8 cellular contexts compared by ENCODE assay signal in the genomic region with DNA sequence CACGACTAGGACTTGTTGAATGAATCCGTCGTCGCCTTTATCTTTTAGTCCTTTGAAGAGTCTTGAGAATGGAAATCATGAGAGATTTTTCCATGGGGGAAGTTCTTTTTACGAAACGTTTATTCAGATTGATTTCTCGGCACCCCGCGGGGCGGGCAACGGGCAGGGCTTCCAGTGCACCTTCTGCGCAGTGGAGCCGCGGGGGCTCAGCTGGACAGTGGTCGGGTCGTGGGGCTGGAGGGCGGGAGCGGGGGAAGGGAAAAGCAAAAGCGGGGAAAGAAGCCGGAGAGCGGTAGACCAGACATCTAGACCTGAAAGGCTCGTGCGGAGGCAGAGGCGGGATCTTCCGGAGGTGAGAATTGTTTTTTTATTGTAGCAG.
A peak's percentile ranks its signal among the peaks of the same experiment; 100 is the strongest.
DNase-seq lines count a peak whose midpoint lies in the region; ATAC-seq and TF ChIP-seq lines count a peak whose summit lies in the region.
"Not testable (repeated sequence)": the region's sequence is repeated elsewhere in the genome, so short reads cannot be mapped to it uniquely, and the experiment has no call there.

No MANE protein-coding gene starts in this region.

- H3K27ac Mint-ChIP-seq in activated T-helper 17 cell treated with anti-CD3 and anti-CD28 coated beads, Interleukin-2, amount 50 U/mL, for 72 hours; central memory CD8-positive, alpha-beta T cell (ENCODE audit: low read depth); glutamatergic neuron (ENCODE audit: unreplicated experiment): not testable (repeated sequence)

- not testable (repeated sequence) for H2BK12ac ChIP-seq in mesenchymal stem cell (ENCODE audit: low read length in 2 of 2)

- H3K4me1 ChIP-seq in ES-I3 (ENCODE audit: insufficient read depth, low read length); mesenchymal stem cell (ENCODE audit: control insufficient read depth, insufficient read depth, low read depth, low read length); tibial artery: not testable (repeated sequence)

- TF ChIP-seq CTCF in glutamatergic neuron (IDR thresholded peaks at IDR 0.05; ENCODE audit: partially characterized antibody, unreplicated experiment); tibial artery (IDR thresholded peaks at IDR 0.05): not testable (repeated sequence)

- not testable (repeated sequence) for H4K91ac ChIP-seq in mesenchymal stem cell (ENCODE audit: low read length)

- H2AK5ac ChIP-seq in mesenchymal stem cell (ENCODE audit: low read length, severe bottlenecking): not testable (repeated sequence)

- not testable (repeated sequence) for H3K79me1 ChIP-seq in mesenchymal stem cell (replicated peaks; ENCODE audit: low read length, poor library complexity, severe bottlenecking)

- not testable (repeated sequence) for H3K9me3 Mint-ChIP-seq in activated T-helper 17 cell treated with anti-CD3 and anti-CD28 coated beads, Interleukin-2, amount 50 U/mL, for 72 hours; central memory CD8-positive, alpha-beta T cell; glutamatergic neuron (ENCODE audit: unreplicated experiment)

- intact Hi-C loops in tibial artery (cut with DNase I; ENCODE audit: low total_unique reads): not testable (repeated sequence)

- peak; percentile 16 for DNase-seq in activated CD4-positive, alpha-beta T cell treated with anti-CD3 and anti-CD28 coated beads for 1 hour
- not testable (repeated sequence) for DNase-seq in central memory CD8-positive, alpha-beta T cell (ENCODE audit: low spot score in 2 of 2); skeletal muscle cell (ENCODE audit: low read depth); tibial artery
- DNase-seq in glutamatergic neuron: peak; percentile 17
- DNase-seq in mesenchymal stem cell: peak; percentile 15

- peak overlapping the region; percentile 57 for H3K9ac ChIP-seq in ES-I3 (ENCODE audit: low read depth, low read length)
- not testable (repeated sequence) for H3K9ac ChIP-seq in mesenchymal stem cell (ENCODE audit: low read length)

- H3K36me3 Mint-ChIP-seq in activated T-helper 17 cell treated with anti-CD3 and anti-CD28 coated beads, Interleukin-2, amount 50 U/mL, for 72 hours (ENCODE audit: low read depth); central memory CD8-positive, alpha-beta T cell (ENCODE audit: insufficient read depth); glutamatergic neuron (ENCODE audit: unreplicated experiment): not testable (repeated sequence)

- not testable (repeated sequence) for H2BK120ac ChIP-seq in mesenchymal stem cell (ENCODE audit: low read depth, low read length)

- not testable (repeated sequence) for H2AFZ ChIP-seq in mesenchymal stem cell (ENCODE audit: low read depth, low read length)

- H3K27ac ChIP-seq in mesenchymal stem cell (ENCODE audit: low read length, poor library complexity, severe bottlenecking); tibial artery: not testable (repeated sequence)

- not testable (repeated sequence) for H3K14ac ChIP-seq in mesenchymal stem cell (ENCODE audit: low read length in 2 of 2)

- H3K23ac ChIP-seq in mesenchymal stem cell (ENCODE audit: low read length in 2 of 2): not testable (repeated sequence)

- H3K36me3 ChIP-seq in ES-I3 (ENCODE audit: insufficient read depth, low read length); mesenchymal stem cell (ENCODE audit: control insufficient read depth in 1 of 2, insufficient read depth in 2 of 2, low read depth in 1 of 2, low read length in 2 of 2); tibial artery: not testable (repeated sequence)

- H3K4ac ChIP-seq in mesenchymal stem cell (ENCODE audit: low read depth in 1 of 2, low read length in 2 of 2): not testable (repeated sequence)

- H2BK15ac ChIP-seq in mesenchymal stem cell (ENCODE audit: low read depth, poor library complexity, severe bottlenecking): not testable (repeated sequence)

- not testable (repeated sequence) for H3K9me3 ChIP-seq in ES-I3 (ENCODE audit: control insufficient read depth, insufficient read depth, low read length); mesenchymal stem cell (ENCODE audit: control insufficient read depth, low read length); tibial artery

- peak overlapping the region; percentile 70 for H3K4me2 ChIP-seq in mesenchymal stem cell (ENCODE audit: low read length, poor library complexity, severe bottlenecking)

- peak overlapping the region; percentile 46 to 61 for H3K4me3 ChIP-seq in mesenchymal stem cell (ENCODE audit: insufficient read depth in 1 of 2, low read depth in 1 of 2, low read length in 2 of 2)
- peak overlapping the region; percentile 37 for H3K4me3 ChIP-seq in skeletal muscle cell (ENCODE audit: low read depth, low read length)
- peak overlapping the region; percentile 26 to 46 for H3K4me3 ChIP-seq in tibial artery

- WGBS in mesenchymal stem cell: 1% methylated on average over 12 of the region's 25 CpGs

- not testable (repeated sequence) for H3K27me3 Mint-ChIP-seq in activated T-helper 17 cell treated with anti-CD3 and anti-CD28 coated beads, Interleukin-2, amount 50 U/mL, for 72 hours; central memory CD8-positive, alpha-beta T cell; glutamatergic neuron (ENCODE audit: unreplicated experiment)

- peak; percentile 12 for ATAC-seq in activated T-helper 17 cell treated with anti-CD3 and anti-CD28 coated beads, Interleukin-2, amount 50 U/mL, for 72 hours (replicated peaks)
- not testable (repeated sequence) for ATAC-seq in central memory CD8-positive, alpha-beta T cell (replicated peaks; ENCODE audit: extremely low read depth, poor library complexity, severe bottlenecking)

- not testable (repeated sequence) for H4K8ac ChIP-seq in mesenchymal stem cell (ENCODE audit: low read length)

- H3K4me3 Mint-ChIP-seq in activated T-helper 17 cell treated with anti-CD3 and anti-CD28 coated beads, Interleukin-2, amount 50 U/mL, for 72 hours: peak overlapping the region; percentile 77
- peak overlapping the region; percentile 74 for H3K4me3 Mint-ChIP-seq in central memory CD8-positive, alpha-beta T cell
- peak overlapping the region; percentile 91 for H3K4me3 Mint-ChIP-seq in glutamatergic neuron (ENCODE audit: unreplicated experiment)

- not testable (repeated sequence) for H3K4me1 Mint-ChIP-seq in activated T-helper 17 cell treated with anti-CD3 and anti-CD28 coated beads, Interleukin-2, amount 50 U/mL, for 72 hours; central memory CD8-positive, alpha-beta T cell; glutamatergic neuron (ENCODE audit: low read depth, unreplicated experiment)

- H2BK5ac ChIP-seq in mesenchymal stem cell (ENCODE audit: low read depth, low read length, poor library complexity, severe bottlenecking): not testable (repeated sequence)

- not testable (repeated sequence) for H3K18ac ChIP-seq in mesenchymal stem cell (ENCODE audit: low read depth in 1 of 2, low read length in 2 of 2)

- not testable (repeated sequence) for H3K27me3 ChIP-seq in mesenchymal stem cell (ENCODE audit: control insufficient read depth in 1 of 2, insufficient read depth in 1 of 2, low read length in 2 of 2); tibial artery
